In the genomic region with DNA sequence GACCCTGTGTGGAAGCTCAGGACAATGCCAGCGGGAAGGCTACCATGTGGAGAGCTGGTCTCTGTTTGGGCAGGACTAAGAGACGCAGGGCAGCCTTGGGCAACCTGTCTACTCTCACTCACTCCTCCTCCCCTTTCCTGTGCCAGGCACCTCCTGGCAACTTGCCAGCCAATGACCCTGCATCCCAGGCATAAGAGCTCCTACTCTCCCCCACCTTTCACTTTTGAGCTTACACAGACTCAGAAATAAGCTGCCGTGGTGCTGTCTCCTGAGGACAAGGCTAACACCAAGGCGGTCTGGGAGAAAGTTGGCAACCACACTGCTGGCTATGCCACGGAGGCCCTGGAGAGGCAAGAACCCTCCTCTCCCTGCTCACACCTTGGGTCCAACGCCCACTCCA, we compare ENCODE assay signal across 26 cellular contexts. TPM values are rescaled to one million over a fixed set of nuclear protein-coding genes. Genes with fewer than 3 reads are reported as not detected.
DNase-seq lines count a peak whose midpoint lies in the region; ATAC-seq, FAIRE-seq and TF ChIP-seq lines count a peak whose summit lies in the region.
"Had no signal": no experiment of that assay in that cellular context is flagged by ENCODE, and none has a peak within 500 bp of the region (broad histone marks: within the 10 kb centered on the region; RNA-seq: fewer than 3 reads in every experiment).

No MANE protein-coding gene starts in this region.

- WGBS in SK-N-SH (ENCODE audit: low lambda C conversion rate) = 70% methylated on average over 6 of the region's 6 CpGs
- WGBS in smooth muscle cell (ENCODE audit: low lambda C conversion rate) = 84% methylated on average over 6 of the region's 6 CpGs
- WGBS in heart right ventricle, 2 donors = 45 to 48% methylated on average over 6 of the region's 6 CpGs

- peak; percentile 57 for DNase-seq in SK-N-SH
- peak; percentile 21 for DNase-seq in DMS153 (lab: John Stamatoyannopoulos, UW)
- peak; percentile 23 for DNase-seq in NCI-H1105 treated with DMSO at 0.1 percent for 48 hours (lab: John Stamatoyannopoulos, UW)
- peak; percentile 25 for DNase-seq in kidney
- DNase-seq in smooth muscle cell (lab: John Stamatoyannopoulos, UW; ENCODE audit: unreplicated experiment) = no peak
- no peak for DNase-seq in heart right ventricle
- DNase-seq: activated B cell treated with CpG ODN at 0.5 μM for 24 hours; activated CD4-positive, alpha-beta T cell treated with anti-CD3 and anti-CD28 coated beads, Interleukin-2, amount 50 U/mL, for 4 hours; activated CD8-positive, alpha-beta memory T cell treated with anti-CD3 and anti-CD28 coated beads, Interleukin-2, amount 50 U/mL, for 48 hours; CD8-positive, alpha-beta T cell; cerebellar nuclear complex; DND-41; HCEC 1CT; left cardiac atrium; NCI-H1092; NCI-H2081 treated with DMSO at 0.1 percent for 48 hours; PC-3; Right ventricle myocardium superior; stomach had no signal

- H3K4me2 ChIP-seq in SK-N-SH (no peak overlapping the region), smooth muscle cell (no peak overlapping the region)

- peaks cover 0 to 13% of the 10 kb centered on the region in 2 experiments; a peak in 1 of 4 replicates for H3K4me1 ChIP-seq in SK-N-SH (ENCODE audit: control insufficient read depth in 1 of 2, insufficient read depth in 2 of 2, low read depth in 1 of 2, low read length in 1 of 2)
- H3K4me1 ChIP-seq in kidney (ENCODE audit: control insufficient read depth in 1 of 2, insufficient read depth in 1 of 2, low read depth in 1 of 2, low read length in 2 of 2) = peaks cover 0 to 4% of the 10 kb centered on the region in 2 donors
- H3K4me1 ChIP-seq in smooth muscle cell (ENCODE audit: low read depth) = peaks cover 5% of the 10 kb centered on the region
- H3K4me1 ChIP-seq in heart right ventricle = peaks cover 0 to 23% (median 18%) of the 10 kb centered on the region in 9 donors

- H3K27ac ChIP-seq in SK-N-SH (ENCODE audit: low read depth in 2 of 2, low read length in 1 of 2) (no peak overlapping the region), kidney (ENCODE audit: low read depth in 2 of 2, low read length in 2 of 2) (no peak overlapping the region), smooth muscle cell (ENCODE audit: low read depth) (no peak overlapping the region), heart right ventricle (no peak overlapping the region)
- H3K27ac ChIP-seq: neutrophil, prostate gland, stomach, tibial nerve had no signal

- H2AFZ ChIP-seq in SK-N-SH (ENCODE audit: low read depth) (no peak overlapping the region), smooth muscle cell (ENCODE audit: low read depth) (no peak overlapping the region)

- TF ChIP-seq CTCF in SK-N-SH (IDR thresholded peaks at IDR 0.05) (no peak), kidney (IDR thresholded peaks at IDR 0.05; ENCODE audit: borderline replicate concordance, extremely low read depth, insufficient read depth) (no peak), smooth muscle cell (IDR thresholded peaks at IDR 0.05; ENCODE audit: borderline replicate concordance, insufficient read depth, poor library complexity, severe bottlenecking) (no peak), heart right ventricle (IDR thresholded peaks at IDR 0.05) (no peak)

- H3K36me3 ChIP-seq in SK-N-SH (replicated peaks in 1 of 2; ENCODE audit: control insufficient read depth in 1 of 2, insufficient read depth in 2 of 2, low read length in 1 of 2) (no peaks in the 10 kb centered on the region), kidney (ENCODE audit: control insufficient read depth in 1 of 2, insufficient read depth in 2 of 2, low read length in 2 of 2) (no peaks in the 10 kb centered on the region), smooth muscle cell (ENCODE audit: low read depth) (no peaks in the 10 kb centered on the region), heart right ventricle (no peaks in the 10 kb centered on the region)
- H3K36me3 ChIP-seq: neutrophil, prostate gland, stomach, tibial nerve had no signal

- CTCF ChIA-PET in SK-N-SH (lab: Yijun Ruan, JAX) = interaction anchor here (1.6 to 2.7 kb wide), 5 partner anchors 11 to 103 kb away, joined by 4 to 28 read pairs (median 7); a partner anchor contains a TSS

- peaks cover 28% of the 10 kb centered on the region for H3K27me3 ChIP-seq in SK-N-SH (ENCODE audit: insufficient read depth)
- peaks cover 73% of the 10 kb centered on the region for H3K27me3 ChIP-seq in smooth muscle cell (ENCODE audit: low read depth)
- peaks cover 37 to 75% (median 71%) of the 10 kb centered on the region in 7 donors for H3K27me3 ChIP-seq in heart right ventricle

- no peak for TF ChIP-seq RAD21 in SK-N-SH (IDR thresholded peaks at IDR 0.05; ENCODE audit: low read length)

- no peaks in the 10 kb centered on the region for H3K79me2 ChIP-seq in SK-N-SH (ENCODE audit: insufficient read depth)
- no peaks in the 10 kb centered on the region for H3K79me2 ChIP-seq in smooth muscle cell (ENCODE audit: low read depth)

- H3F3A ChIP-seq in SK-N-SH (replicated peaks; ENCODE audit: insufficient read depth) = no peaks in the 10 kb centered on the region
- no peaks in the 10 kb centered on the region for H3F3A ChIP-seq in smooth muscle cell (ENCODE audit: low read depth)

- ATAC-seq in SK-N-SH treated with all-trans-retinoic acid at 6 μM for 48 hours (no peak), heart right ventricle (no peak)
- ATAC-seq: CD8-positive, alpha-beta T cell; left cardiac atrium; PC-3 had no signal

- POLR2A ChIA-PET in SK-N-SH (lab: Yijun Ruan, JAX) = no interaction called here

- H4K20me1 ChIP-seq in SK-N-SH (ENCODE audit: insufficient read depth) = peaks cover 4% of the 10 kb centered on the region; the same call in 1 of the 2 replicates
- H4K20me1 ChIP-seq in smooth muscle cell (ENCODE audit: low read depth) = no peaks in the 10 kb centered on the region

- intact Hi-C loops in kidney (cut with DNase I) (no loop called here), heart right ventricle (cut with DNase I) (no loop called here)

- no peak for FAIRE-seq in kidney (lab: Jason Lieb, UNC)
- FAIRE-seq: endothelial cell of umbilical vein, GM12891 had no signal

- H3K9me2 ChIP-seq in SK-N-SH = no peaks in the 10 kb centered on the region

- no peaks in the 10 kb centered on the region for H3K9me3 ChIP-seq in SK-N-SH
- no peaks in the 10 kb centered on the region for H3K9me3 ChIP-seq in kidney (ENCODE audit: control insufficient read depth in 1 of 2, low read length in 2 of 2)
- H3K9me3 ChIP-seq in smooth muscle cell (replicated peaks; ENCODE audit: low read depth) = no peaks in the 10 kb centered on the region
- H3K9me3 ChIP-seq in heart right ventricle = no peaks in the 10 kb centered on the region
- H3K9me3 ChIP-seq: neutrophil, prostate gland, stomach, tibial nerve had no signal

- no peak overlapping the region for H3K4me3 ChIP-seq in SK-N-SH (ENCODE audit: low read depth in 2 of 2, low read length in 1 of 2)
- H3K4me3 ChIP-seq in kidney (ENCODE audit: low read length in 2 of 2) = no peak overlapping the region
- no peak overlapping the region for H3K4me3 ChIP-seq in smooth muscle cell
- no peak overlapping the region for H3K4me3 ChIP-seq in heart right ventricle
- H3K4me3 ChIP-seq: prostate gland, stomach, tibial nerve had no signal

- H3K9ac ChIP-seq in SK-N-SH (no peak overlapping the region), kidney (ENCODE audit: low read length in 2 of 2) (no peak overlapping the region), smooth muscle cell (ENCODE audit: low read depth) (no peak overlapping the region)

- TF ChIP-seq EP300 in SK-N-SH (IDR thresholded peaks at IDR 0.05; ENCODE audit: borderline replicate concordance in 1 of 2, low read depth in 1 of 2, low read length in 1 of 2) = no peak

RNA-seq across cellular contexts. Expression of a gene that starts 2.6 kb away (rescaled TPM):
- polyA plus RNA-seq in SK-N-SH (2012; rRNA removed) = not detected in 2 replicates
- not detected in 2 replicates for polyA plus RNA-seq in SK-N-SH (2012; cell fraction: cytosol; rRNA removed)
- polyA plus RNA-seq in SK-N-SH (2012; cell fraction: nucleus; rRNA removed) = not detected in 2 replicates
- not detected for total RNA-seq in kidney
- polyA plus RNA-seq in kidney (ENCODE audit: insufficient read depth, low read depth, low replicate concordance) = not detected
- not detected in 2 replicates for total RNA-seq in smooth muscle cell
- 0.40 TPM in 1 of 2 replicates, not detected in the other for polyA plus RNA-seq in smooth muscle cell
- under 1 TPM in 2 of 10 donors, not detected in 8; 0.56 to 0.61 TPM for total RNA-seq in heart right ventricle
- not detected for polyA plus RNA-seq in heart right ventricle
- total RNA-seq: activated B cell treated with CpG ODN at 0.5 μM for 24 hours; CD8-positive, alpha-beta T cell; endothelial cell of umbilical vein; left cardiac atrium; LHCN-M2; PC-3; prostate gland; Right ventricle myocardium superior had no signal
- polyA plus RNA-seq: endothelial cell of umbilical vein, stomach had no signal

RNA-seq across cellular contexts. Expression of a gene that starts 4.3 kb away (rescaled TPM):
- polyA plus RNA-seq in SK-N-SH (2012; rRNA removed) = not detected in 2 replicates
- polyA plus RNA-seq in SK-N-SH (2012; cell fraction: cytosol; rRNA removed) = not detected in 2 replicates
- not detected in 2 replicates for polyA plus RNA-seq in SK-N-SH (2012; cell fraction: nucleus; rRNA removed)
- total RNA-seq in kidney = 33.9 TPM
- polyA plus RNA-seq in kidney (ENCODE audit: insufficient read depth, low read depth, low replicate concordance) = 11.1 TPM
- total RNA-seq in smooth muscle cell = not detected in 2 replicates
- polyA plus RNA-seq in smooth muscle cell = not detected in 2 replicates
- 1,000 to 10,000 TPM in 1 of 10 donors, 100 to 1,000 TPM in 5, 10 to 100 TPM in 4; 78.7 to 1,146 (median 107) TPM for total RNA-seq in heart right ventricle
- 10 to 100 TPM in 1 of 2 donors, 1 to 10 TPM in 1; 2.9 to 84.6 TPM for polyA plus RNA-seq in heart right ventricle
- total RNA-seq: CD8-positive, alpha-beta T cell; endothelial cell of umbilical vein; LHCN-M2; PC-3 had no signal
- polyA plus RNA-seq: endothelial cell of umbilical vein had no signal

RNA-seq across cellular contexts. Expression of a gene that starts 8.1 kb away (rescaled TPM):
- polyA plus RNA-seq in SK-N-SH (2012; rRNA removed) (not detected in 2 replicates), kidney (ENCODE audit: insufficient read depth, low read depth, low replicate concordance) (2.6 TPM), smooth muscle cell (not detected in 2 replicates), heart right ventricle (10 to 100 TPM in 1 of 2 donors, 1 to 10 TPM in 1; 2.1 to 27.1 TPM)
- polyA plus RNA-seq in SK-N-SH (2012; cell fraction: cytosol; rRNA removed) = not detected in 2 replicates
- not detected in 2 replicates for polyA plus RNA-seq in SK-N-SH (2012; cell fraction: nucleus; rRNA removed)
- total RNA-seq in kidney (41.1 TPM), smooth muscle cell (not detected in 2 replicates), heart right ventricle (1,000 to 10,000 TPM in 1 of 10 donors, 100 to 1,000 TPM in 9; 114 to 1,150 (median 192) TPM)
- total RNA-seq: endothelial cell of umbilical vein, LHCN-M2, PC-3 had no signal
- polyA plus RNA-seq: endothelial cell of umbilical vein had no signal

RNA-seq across cellular contexts. Expression of a gene that starts 11.8 kb away (rescaled TPM):
- polyA plus RNA-seq in SK-N-SH (2012; rRNA removed) (2.7 and 5.2 TPM in 2 replicates), kidney (ENCODE audit: insufficient read depth, low read depth, low replicate concordance) (not detected), smooth muscle cell (not detected in 2 replicates), heart right ventricle (under 1 TPM in 1 of 2 donors, not detected in 1; 0.09 TPM)
- 1.9 and 2.5 TPM in 2 replicates for polyA plus RNA-seq in SK-N-SH (2012; cell fraction: cytosol; rRNA removed)
- 3.3 and 8.4 TPM in 2 replicates for polyA plus RNA-seq in SK-N-SH (2012; cell fraction: nucleus; rRNA removed)
- total RNA-seq in kidney (not detected), smooth muscle cell (not detected in 2 replicates), heart right ventricle (not detected)
- total RNA-seq: activated B cell treated with CpG ODN at 0.5 μM for 24 hours; CD8-positive, alpha-beta T cell; endothelial cell of umbilical vein; left cardiac atrium; PC-3; prostate gland; Right ventricle myocardium superior; stomach; tibial nerve had no signal
- polyA plus RNA-seq: stomach had no signal

RNA-seq across cellular contexts. Expression of a gene that starts 16.0 kb away (rescaled TPM):
- polyA plus RNA-seq in SK-N-SH (2012; rRNA removed) (not detected in 2 replicates), kidney (ENCODE audit: insufficient read depth, low read depth, low replicate concordance) (not detected), smooth muscle cell (not detected in 2 replicates), heart right ventricle (under 1 TPM in 1 of 2 donors, not detected in 1; 0.14 TPM)
- polyA plus RNA-seq in SK-N-SH (2012; cell fraction: cytosol; rRNA removed) = not detected in 2 replicates
- not detected in 2 replicates for polyA plus RNA-seq in SK-N-SH (2012; cell fraction: nucleus; rRNA removed)
- total RNA-seq in kidney (not detected), smooth muscle cell (not detected in 2 replicates), heart right ventricle (not detected)
- total RNA-seq: activated B cell treated with CpG ODN at 0.5 μM for 24 hours; CD8-positive, alpha-beta T cell; endothelial cell of umbilical vein; LHCN-M2; PC-3; prostate gland; Right ventricle myocardium superior; stomach; tibial nerve had no signal
- polyA plus RNA-seq: endothelial cell of umbilical vein, stomach had no signal

Comparison
In these comparisons a context has a peak if more than half of its experiments do, and no peak if none do; other contexts are left out.
1. DNase-seq: peak in SK-N-SH (single experiment), DMS153 (single experiment), NCI-H1105 treated with DMSO at 0.1 percent for 48 hours (single experiment) and kidney (single experiment); none in smooth muscle cell (single experiment) and heart right ventricle (0 of 2).